8 cellular contexts compared by ENCODE assay signal in the genomic region with DNA sequence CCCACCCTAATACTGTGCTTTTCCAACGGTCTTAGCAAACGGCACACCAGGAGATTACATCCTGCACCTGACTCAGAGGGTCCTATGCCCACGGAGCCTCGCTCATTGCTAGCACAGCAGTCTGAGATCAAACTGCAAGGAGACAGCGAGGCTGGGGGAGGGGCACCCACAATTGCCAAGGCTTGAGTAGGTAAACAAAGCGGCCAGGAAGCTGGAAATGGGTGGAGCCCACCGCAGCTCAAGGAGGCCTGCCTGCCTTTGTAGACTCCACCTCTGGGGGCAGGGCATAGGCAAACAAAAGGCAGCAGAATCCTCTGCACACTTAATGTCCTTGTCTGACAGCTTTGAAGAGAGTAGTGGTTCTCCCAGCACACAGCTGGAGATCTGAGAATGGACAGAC.
DNase-seq lines count a peak whose midpoint lies in the region; ATAC-seq and TF ChIP-seq lines count a peak whose summit lies in the region.
"Not testable (repeated sequence)": the region's sequence is repeated elsewhere in the genome, so short reads cannot be mapped to it uniquely, and the experiment has no call there.

No MANE protein-coding gene starts in this region.

- H3K36me3 Mint-ChIP-seq in CD4-positive, CD25-positive, alpha-beta regulatory T cell; activated CD4-positive, alpha-beta T cell treated with anti-CD3 and anti-CD28 coated beads, Interleukin-2, amount 10 ng/mL, durations not matched to agents 7 days and 5 days (ENCODE audit: low read depth); activated naive CD8-positive, alpha-beta T cell treated with anti-CD3 and anti-CD28 coated beads for 36 hours; naive thymus-derived CD8-positive, alpha-beta T cell: not testable (repeated sequence)

- H3K4me2 ChIP-seq in KMS-11 = peak overlapping the region; percentile 48

- DNase-seq in CD4-positive, CD25-positive, alpha-beta regulatory T cell = peak in 2 of 3 donors; percentile 53 to 68
- DNase-seq in T-helper 1 cell = peak in 3 of 5 donors; percentile 4 to 74 (median 41)
- peak; percentile 74 for DNase-seq in activated CD4-positive, alpha-beta T cell treated with anti-CD3 and anti-CD28 coated beads, Interleukin-2, amount 10 ng/mL, durations not matched to agents 7 days and 5 days
- peak; percentile 20 to 28 for DNase-seq in activated T-cell treated with anti-CD3 and anti-CD28 coated beads, Interleukin-2, amount 50 U/mL, for 48 hours
- DNase-seq in activated naive CD8-positive, alpha-beta T cell treated with anti-CD3 and anti-CD28 coated beads for 36 hours = peak; percentile 3
- peak in 9 of 10 donors; percentile 8 to 86 (median 58) for DNase-seq in naive thymus-derived CD8-positive, alpha-beta T cell
- DNase-seq in stimulated activated CD4-positive, alpha-beta T cell treated with anti-CD3 and anti-CD28 coated beads, TNF-alpha, amount 100 ng/mL, for 4 hours (ENCODE audit: low read depth in 3 of 3) = peak in 2 of 3 experiments; percentile 3 to 5

- not testable (repeated sequence) for H3K36me3 ChIP-seq in CD4-positive, CD25-positive, alpha-beta regulatory T cell (ENCODE audit: control insufficient read depth, insufficient read depth, low read length); KMS-11 (ENCODE audit: insufficient read depth)

- ATAC-seq in CD4-positive, CD25-positive, alpha-beta regulatory T cell (ENCODE audit: low read depth in 2 of 2); naive thymus-derived CD8-positive, alpha-beta T cell: not testable (repeated sequence)

- peak overlapping the region; percentile 32; the same call in 1 of the 2 replicates for H3K9ac ChIP-seq in KMS-11

- H3K27me3 Mint-ChIP-seq in CD4-positive, CD25-positive, alpha-beta regulatory T cell; activated CD4-positive, alpha-beta T cell treated with anti-CD3 and anti-CD28 coated beads, Interleukin-2, amount 10 ng/mL, durations not matched to agents 7 days and 5 days; activated naive CD8-positive, alpha-beta T cell treated with anti-CD3 and anti-CD28 coated beads for 36 hours: not testable (repeated sequence)
- H3K27me3 Mint-ChIP-seq in naive thymus-derived CD8-positive, alpha-beta T cell = peaks cover 1 to 17% (median 7%) of the 10 kb centered on the region in 5 donors

- not testable (repeated sequence) for H4K20me1 ChIP-seq in KMS-11 (ENCODE audit: insufficient read depth)

- H3K4me1 ChIP-seq in CD4-positive, CD25-positive, alpha-beta regulatory T cell (ENCODE audit: control insufficient read depth, insufficient read depth, low read length, poor library complexity, severe bottlenecking); KMS-11 (ENCODE audit: low read depth, poor library complexity, severe bottlenecking): not testable (repeated sequence)

- peak overlapping the region; percentile 82 for H2AFZ ChIP-seq in KMS-11 (ENCODE audit: low read depth)

- peaks cover 5 to 30% (median 11%) of the 10 kb centered on the region in 4 donors for H3K4me1 Mint-ChIP-seq in CD4-positive, CD25-positive, alpha-beta regulatory T cell
- peaks cover 39% of the 10 kb centered on the region for H3K4me1 Mint-ChIP-seq in activated CD4-positive, alpha-beta T cell treated with anti-CD3 and anti-CD28 coated beads, Interleukin-2, amount 10 ng/mL, durations not matched to agents 7 days and 5 days
- peaks cover 11% of the 10 kb centered on the region for H3K4me1 Mint-ChIP-seq in activated naive CD8-positive, alpha-beta T cell treated with anti-CD3 and anti-CD28 coated beads for 36 hours
- peaks cover 8 to 52% (median 20%) of the 10 kb centered on the region in 4 donors for H3K4me1 Mint-ChIP-seq in naive thymus-derived CD8-positive, alpha-beta T cell

- peak overlapping the region; percentile 4 to 60 (median 48) for H3K4me3 Mint-ChIP-seq in CD4-positive, CD25-positive, alpha-beta regulatory T cell
- not testable (repeated sequence) for H3K4me3 Mint-ChIP-seq in activated CD4-positive, alpha-beta T cell treated with anti-CD3 and anti-CD28 coated beads, Interleukin-2, amount 10 ng/mL, durations not matched to agents 7 days and 5 days
- H3K4me3 Mint-ChIP-seq in activated naive CD8-positive, alpha-beta T cell treated with anti-CD3 and anti-CD28 coated beads for 36 hours = peak overlapping the region; percentile 4
- H3K4me3 Mint-ChIP-seq in naive thymus-derived CD8-positive, alpha-beta T cell = peak overlapping the region; percentile 19 to 75 (median 48)

- not testable (repeated sequence) for H3K79me2 ChIP-seq in KMS-11 (ENCODE audit: insufficient read depth, low read depth)

- CTCF ChIA-PET in activated CD4-positive, alpha-beta T cell treated with anti-CD3 and anti-CD28 coated beads, Interleukin-2, amount 10 ng/mL, durations not matched to agents 7 days and 5 days (lab: Charles Lee) = interaction anchor here (1.3 kb wide), 1 partner anchor 15 kb away, joined by 3 read pairs; no protein-coding TSS in a partner anchor

- not testable (repeated sequence) for H3K4me3 ChIP-seq in CD4-positive, CD25-positive, alpha-beta regulatory T cell (ENCODE audit: low read depth, low read length); KMS-11 (IDR thresholded peaks at IDR 0.05; ENCODE audit: insufficient read depth, low read depth, low read length)

- H3K9me3 ChIP-seq in CD4-positive, CD25-positive, alpha-beta regulatory T cell (ENCODE audit: control insufficient read depth in 2 of 2, low read length in 2 of 2) = not testable (repeated sequence)

- peaks cover 0 to 17% (median 4%) of the 10 kb centered on the region in 7 donors for H3K9me3 Mint-ChIP-seq in CD4-positive, CD25-positive, alpha-beta regulatory T cell
- peaks cover 20% of the 10 kb centered on the region for H3K9me3 Mint-ChIP-seq in activated CD4-positive, alpha-beta T cell treated with anti-CD3 and anti-CD28 coated beads, Interleukin-2, amount 10 ng/mL, durations not matched to agents 7 days and 5 days
- H3K9me3 Mint-ChIP-seq in activated naive CD8-positive, alpha-beta T cell treated with anti-CD3 and anti-CD28 coated beads for 36 hours = peaks cover 16% of the 10 kb centered on the region
- peaks cover 6 to 41% (median 18%) of the 10 kb centered on the region in 9 donors for H3K9me3 Mint-ChIP-seq in naive thymus-derived CD8-positive, alpha-beta T cell

- TF ChIP-seq CTCF in KMS-11 (conservative IDR thresholded peaks at IDR 0.05; ENCODE audit: low read depth, low read length) = not testable (repeated sequence)

- H3K27ac Mint-ChIP-seq in CD4-positive, CD25-positive, alpha-beta regulatory T cell = peak overlapping the region in 1 of 3 donors; percentile 56
- H3K27ac Mint-ChIP-seq in activated CD4-positive, alpha-beta T cell treated with anti-CD3 and anti-CD28 coated beads, Interleukin-2, amount 10 ng/mL, durations not matched to agents 7 days and 5 days = peak overlapping the region; percentile 84
- H3K27ac Mint-ChIP-seq in activated naive CD8-positive, alpha-beta T cell treated with anti-CD3 and anti-CD28 coated beads for 36 hours = not testable (repeated sequence)
- peak overlapping the region; percentile 24 to 90 (median 74) for H3K27ac Mint-ChIP-seq in naive thymus-derived CD8-positive, alpha-beta T cell

- H3K27me3 ChIP-seq in CD4-positive, CD25-positive, alpha-beta regulatory T cell (ENCODE audit: control insufficient read depth, insufficient read depth, low read length); KMS-11 (ENCODE audit: insufficient read depth, low read depth): not testable (repeated sequence)

- POLR2A ChIA-PET in activated CD4-positive, alpha-beta T cell treated with anti-CD3 and anti-CD28 coated beads, Interleukin-2, amount 10 ng/mL, durations not matched to agents 7 days and 5 days (lab: Charles Lee) = not testable (repeated sequence)
- POLR2A ChIA-PET in naive thymus-derived CD8-positive, alpha-beta T cell (lab: Charles Lee) = interaction anchor here (1.1 kb wide), 1 partner anchor 12 kb away, joined by 3 read pairs; no protein-coding TSS in a partner anchor

- not testable (repeated sequence) for H3K27ac ChIP-seq in CD4-positive, CD25-positive, alpha-beta regulatory T cell (ENCODE audit: insufficient read depth, low read length, poor library complexity, severe bottlenecking); KMS-11

Comparison
In these comparisons a context has a peak if more than half of its experiments do, and no peak if none do; other contexts are left out.
1. DNase-seq: peak in every context shown above with its lines; median percentile 74 in activated CD4-positive, alpha-beta T cell treated with anti-CD3 and anti-CD28 coated beads, Interleukin-2, amount 10 ng/mL, durations not matched to agents 7 days and 5 days; 60 in CD4-positive, CD25-positive, alpha-beta regulatory T cell; 58 in naive thymus-derived CD8-positive, alpha-beta T cell; 41 in T-helper 1 cell; 24 in activated T-cell treated with anti-CD3 and anti-CD28 coated beads, Interleukin-2, amount 50 U/mL, for 48 hours; 4 in stimulated activated CD4-positive, alpha-beta T cell treated with anti-CD3 and anti-CD28 coated beads, TNF-alpha, amount 100 ng/mL, for 4 hours; 3 in activated naive CD8-positive, alpha-beta T cell treated with anti-CD3 and anti-CD28 coated beads for 36 hours.